In genomic region chr3:71219744-71220638, GRCh38 we compare ENCODE assay signal across 9 cellular contexts.
DNase-seq lines count a peak whose midpoint lies in the region; ATAC-seq lines count a peak whose summit lies in the region.
"Had no signal": no experiment of that assay in that cellular context is flagged by ENCODE, and none has a peak within 500 bp of the region (broad histone marks: within the 10 kb centered on the region; RNA-seq: fewer than 3 reads in every experiment).

No MANE protein-coding gene starts in this region.

- DNase-seq in activated CD4-positive, alpha-beta T cell treated with anti-CD3 and anti-CD28 coated beads for 1 hour, result peak; percentile 14
- peak; percentile 73 for DNase-seq in stimulated activated CD4-positive, alpha-beta T cell treated with anti-CD3 and anti-CD28 coated beads, Interleukin-1b, Interleukin-23, amount 100 ng/mL, for 48 hours
- no peak for DNase-seq in NCI-H526 treated with DMSO at 0.1 percent for 48 hours (lab: John Stamatoyannopoulos, UW)
- no peak for DNase-seq in ecto neural progenitor cell (ENCODE audit: low spot score)
- no peak for DNase-seq in D341Med (ENCODE audit: low spot score)
- DNase-seq in T-helper 9 cell, result no peak

- ATAC-seq in GM19023 (IDR thresholded peaks at IDR 0.05; ENCODE audit: unreplicated experiment) (peak; percentile 93), HG02678 (IDR thresholded peaks at IDR 0.05; ENCODE audit: unreplicated experiment) (peak; percentile 96)
- ATAC-seq: HCT116 had no signal

Comparison
In these comparisons a context has a peak if more than half of its experiments do, and no peak if none do; other contexts are left out.
1. DNase-seq: peak in activated CD4-positive, alpha-beta T cell treated with anti-CD3 and anti-CD28 coated beads for 1 hour (single experiment) and stimulated activated CD4-positive, alpha-beta T cell treated with anti-CD3 and anti-CD28 coated beads, Interleukin-1b, Interleukin-23, amount 100 ng/mL, for 48 hours (single experiment); none in NCI-H526 treated with DMSO at 0.1 percent for 48 hours (single experiment), ecto neural progenitor cell (single experiment), D341Med (single experiment) and T-helper 9 cell (single experiment).